8 cellular contexts compared by ENCODE assay signal in genomic region chr5:176389114-176389768, GRCh38. TPM values are rescaled to one million over a fixed set of nuclear protein-coding genes. Genes with fewer than 3 reads are reported as not detected.
DNase-seq lines count a peak whose midpoint lies in the region; ATAC-seq and TF ChIP-seq lines count a peak whose summit lies in the region.

No MANE protein-coding gene starts in this region.

- TF ChIP-seq CTCF in BJ (IDR thresholded peaks at IDR 0.05; ENCODE audit: insufficient read depth, low read depth, low read length) (no peak), WI38 (IDR thresholded peaks at IDR 0.05; ENCODE audit: low read depth, low read length) (no peak), cardiac muscle cell (IDR thresholded peaks at IDR 0.05; ENCODE audit: low read depth, low read length) (no peak)

- H3K4me3 ChIP-seq in BJ (ENCODE audit: low read depth, low read length): peak overlapping the region; percentile 77
- peak overlapping the region; percentile 84 for H3K4me3 ChIP-seq in WI38 (ENCODE audit: low read depth, low read length)
- peak overlapping the region; percentile 62 for H3K4me3 ChIP-seq in cardiac muscle cell

- POLR2A ChIA-PET in BJ (lab: Charles Lee): no interaction called here

- DNase-seq in BJ (ENCODE audit: low read depth): no peak
- no peak for DNase-seq in cardiac muscle cell (ENCODE audit: low read depth in 1 of 2, low spot score in 1 of 2)
- DNase-seq in sciatic nerve (ENCODE audit: low spot score): no peak
- DNase-seq in mucosa of gallbladder (ENCODE audit: low spot score): no peak
- DNase-seq in activated CD4-positive, alpha-beta T cell treated with anti-CD3 and anti-CD28 coated beads, Interleukin-2, amount 50 U/mL, for 48 hours: no peak

- H3K9me3 ChIP-seq in cardiac muscle cell (ENCODE audit: low read depth): no peaks in the 10 kb centered on the region

- intact Hi-C loops in sciatic nerve (cut with DNase I): no loop called here

- ATAC-seq in GM19043 (IDR thresholded peaks at IDR 0.05; ENCODE audit: low read depth, unreplicated experiment): peak; percentile 29
- peak; percentile 34 for ATAC-seq in HG03175 (IDR thresholded peaks at IDR 0.05; ENCODE audit: unreplicated experiment)
- ATAC-seq in sciatic nerve: peak; percentile 44

- peaks cover 17% of the 10 kb centered on the region for H3K36me3 ChIP-seq in BJ (ENCODE audit: control insufficient read depth, insufficient read depth, low read length)
- peaks cover 7% of the 10 kb centered on the region for H3K36me3 ChIP-seq in cardiac muscle cell

- CTCF ChIA-PET in BJ (lab: Yijun Ruan, JAX): no interaction called here

- H3K27me3 ChIP-seq in BJ (ENCODE audit: control insufficient read depth, insufficient read depth, low read length) (no peaks in the 10 kb centered on the region), cardiac muscle cell (no peaks in the 10 kb centered on the region)

- peaks cover 7% of the 10 kb centered on the region for H3K4me1 ChIP-seq in cardiac muscle cell (ENCODE audit: low read depth)

- peak overlapping the region; percentile 97 for H3K27ac ChIP-seq in cardiac muscle cell

RNA-seq across cellular contexts. Expression of gene HIGD2A, which starts 0.7 kb away (rescaled TPM):
- 104 and 118 TPM in 2 replicates for polyA plus RNA-seq in BJ (2011; rRNA removed)
- polyA minus RNA-seq in BJ (2011; rRNA and poly(A)+ RNA removed): 39.4 and 82.3 TPM in 2 replicates
- total RNA-seq in cardiac muscle cell: 203 and 313 TPM in 2 replicates
- 273 and 388 TPM in 2 replicates for polyA plus RNA-seq in cardiac muscle cell
- total RNA-seq in sciatic nerve: 58.8 TPM
- 125 TPM for total RNA-seq in mucosa of gallbladder

RNA-seq across cellular contexts. Expression of gene NOP16, which starts 0.8 kb away (rescaled TPM):
- polyA plus RNA-seq in BJ (2011; rRNA removed) (35.9 and 36.8 TPM in 2 replicates), cardiac muscle cell (52.0 and 56.7 TPM in 2 replicates)
- polyA minus RNA-seq in BJ (2011; rRNA and poly(A)+ RNA removed): 11.5 and 24.1 TPM in 2 replicates
- total RNA-seq in cardiac muscle cell (11.5 and 18.0 TPM in 2 replicates), sciatic nerve (9.3 TPM), mucosa of gallbladder (10.1 TPM)

RNA-seq across cellular contexts. Expression of gene ARL10, which starts 24.0 kb away (rescaled TPM):
- 3.2 and 4.8 TPM in 2 replicates for polyA plus RNA-seq in BJ (2011; rRNA removed)
- polyA minus RNA-seq in BJ (2011; rRNA and poly(A)+ RNA removed): 6.9 TPM in 2 replicates
- 10.3 and 29.5 TPM in 2 replicates for total RNA-seq in cardiac muscle cell
- polyA plus RNA-seq in cardiac muscle cell: 7.8 and 9.6 TPM in 2 replicates
- 29.2 TPM for total RNA-seq in sciatic nerve
- total RNA-seq in mucosa of gallbladder: 6.6 TPM

RNA-seq across cellular contexts. Expression of gene CLTB, which starts 27.1 kb away (rescaled TPM):
- 122 and 141 TPM in 2 replicates for polyA plus RNA-seq in BJ (2011; rRNA removed)
- 27.5 and 39.1 TPM in 2 replicates for polyA minus RNA-seq in BJ (2011; rRNA and poly(A)+ RNA removed)
- total RNA-seq in cardiac muscle cell: 187 and 224 TPM in 2 replicates
- polyA plus RNA-seq in cardiac muscle cell: 159 and 222 TPM in 2 replicates
- 122 TPM for total RNA-seq in sciatic nerve
- 119 TPM for total RNA-seq in mucosa of gallbladder

RNA-seq across cellular contexts. Expression of gene KIAA1191, which starts 27.7 kb away (rescaled TPM):
- polyA plus RNA-seq in BJ (2011; rRNA removed) (119 and 171 TPM in 2 replicates), cardiac muscle cell (125 and 134 TPM in 2 replicates)
- 68.4 and 104 TPM in 2 replicates for polyA minus RNA-seq in BJ (2011; rRNA and poly(A)+ RNA removed)
- total RNA-seq in cardiac muscle cell (118 and 160 TPM in 2 replicates), sciatic nerve (87.8 TPM), mucosa of gallbladder (113 TPM)
